Comparison of ENCODE assay signal across 12 cellular contexts in the genomic region with DNA sequence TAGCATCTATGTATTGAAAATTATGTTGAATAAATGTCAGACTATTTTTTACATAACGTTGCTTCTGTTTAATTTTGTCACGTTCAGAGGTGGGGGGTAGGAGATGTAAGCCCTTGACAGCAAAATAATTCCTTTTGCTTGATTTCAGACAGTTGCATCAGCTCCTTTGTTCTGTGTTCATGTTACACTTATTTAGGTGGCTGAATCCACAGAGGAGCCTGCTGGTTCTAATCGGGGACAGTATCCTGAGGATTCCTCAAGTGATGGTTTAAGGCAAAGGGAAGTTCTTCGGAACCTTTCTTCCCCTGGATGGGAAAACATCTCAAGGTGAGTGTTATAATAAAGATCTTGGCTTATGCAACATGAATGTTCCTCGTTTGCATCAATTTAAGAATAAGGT.
DNase-seq lines count a peak whose midpoint lies in the region; ATAC-seq and TF ChIP-seq lines count a peak whose summit lies in the region.
"Had no signal": no experiment of that assay in that cellular context is flagged by ENCODE, and none has a peak within 500 bp of the region (broad histone marks: within the 10 kb centered on the region; RNA-seq: fewer than 3 reads in every experiment).

No MANE protein-coding gene starts in this region.

- CTCF ChIA-PET in activated naive CD4-positive, alpha-beta T cell treated with anti-CD3 and anti-CD28 coated beads, Interleukin-2, amount 10 ng/mL, durations not matched to agents 7 days and 5 days (lab: Charles Lee), result interaction anchor here (0.9 to 1.2 kb wide), 2 partner anchors 14 to 68 kb away, joined by 3 read pairs; no protein-coding TSS in a partner anchor

- no peaks in the 10 kb centered on the region for H3K9me2 ChIP-seq in OCI-LY1 (ENCODE audit: low read depth, low read length)

- peaks cover 81% of the 10 kb centered on the region for H3K4me1 ChIP-seq in OCI-LY1 (ENCODE audit: insufficient read depth, low read length, severe bottlenecking)
- H3K4me1 ChIP-seq: colonic mucosa had no signal

- peaks cover 68% of the 10 kb centered on the region for H3K4me1 Mint-ChIP-seq in activated naive CD4-positive, alpha-beta T cell treated with anti-CD3 and anti-CD28 coated beads, Interleukin-2, amount 10 ng/mL, durations not matched to agents 7 days and 5 days
- peaks cover 76% of the 10 kb centered on the region for H3K4me1 Mint-ChIP-seq in stimulated activated effector memory CD8-positive, alpha-beta T cell treated with anti-CD3 and anti-CD28 coated beads, Interleukin-12 subunit alpha, Interleukin-12 subunit beta, amount 100 ng/mL, for 72 hours

- ATAC-seq in stimulated activated effector memory CD8-positive, alpha-beta T cell treated with anti-CD3 and anti-CD28 coated beads, Interleukin-12 subunit alpha, Interleukin-12 subunit beta, amount 100 ng/mL, for 72 hours, result no peak
- ATAC-seq: heart right ventricle had no signal

- DNase-seq in activated naive CD4-positive, alpha-beta T cell treated with anti-CD3 and anti-CD28 coated beads, Interleukin-2, amount 10 ng/mL, durations not matched to agents 7 days and 5 days, result no peak
- no peak for DNase-seq in activated naive CD4-positive, alpha-beta T cell treated with anti-CD3 and anti-CD28 coated beads, Interleukin-2, amount 50 U/mL, for 16 hours
- DNase-seq in choroid plexus epithelial cell (ENCODE audit: low read depth) (no peak), OCI-M2 (lab: John Stamatoyannopoulos, UW; ENCODE audit: unreplicated experiment) (no peak), NCI-H2171 (lab: John Stamatoyannopoulos, UW) (no peak), AG20443 (ENCODE audit: low spot score) (no peak)
- DNase-seq in stimulated activated effector memory CD8-positive, alpha-beta T cell treated with anti-CD3 and anti-CD28 coated beads, Interleukin-12 subunit alpha, Interleukin-12 subunit beta, amount 100 ng/mL, for 72 hours (ENCODE audit: low spot score in 2 of 2), result no peak
- DNase-seq: colonic mucosa, heart right ventricle, NCI-H446 had no signal

- peak overlapping the region; percentile 97; the same call in 1 of the 2 replicates for H3K4me2 ChIP-seq in OCI-LY1 (ENCODE audit: low read length)

- H3K4me3 ChIP-seq in OCI-LY1 (ENCODE audit: low read depth, low read length, poor library complexity, severe bottlenecking), result no peak overlapping the region
- peak overlapping the region; percentile 5 for H3K4me3 ChIP-seq in choroid plexus epithelial cell (ENCODE audit: low read depth, low read length)
- H3K4me3 ChIP-seq: colonic mucosa had no signal

- H2AFZ ChIP-seq in OCI-LY1 (ENCODE audit: low read length), result no peak overlapping the region

- no peaks in the 10 kb centered on the region for H4K20me1 ChIP-seq in OCI-LY1 (ENCODE audit: insufficient read depth, low read length)

- no peaks in the 10 kb centered on the region for H3K27me3 ChIP-seq in OCI-LY1 (ENCODE audit: insufficient read depth, low read length)
- H3K27me3 ChIP-seq: colonic mucosa, heart right ventricle had no signal

- H3K4me3 Mint-ChIP-seq in activated naive CD4-positive, alpha-beta T cell treated with anti-CD3 and anti-CD28 coated beads, Interleukin-2, amount 10 ng/mL, durations not matched to agents 7 days and 5 days, result no peak overlapping the region
- peak overlapping the region; percentile 99 for H3K4me3 Mint-ChIP-seq in stimulated activated effector memory CD8-positive, alpha-beta T cell treated with anti-CD3 and anti-CD28 coated beads, Interleukin-12 subunit alpha, Interleukin-12 subunit beta, amount 100 ng/mL, for 72 hours
- H3K4me3 Mint-ChIP-seq: mesothelial cell of epicardium had no signal

- H3K36me3 ChIP-seq in OCI-LY1 (ENCODE audit: insufficient read depth, low read length), result peaks cover 88% of the 10 kb centered on the region

- peaks cover 35% of the 10 kb centered on the region for H3K79me2 ChIP-seq in OCI-LY1 (ENCODE audit: insufficient read depth, low read length)

- peaks cover 4% of the 10 kb centered on the region for H3K27me3 Mint-ChIP-seq in activated naive CD4-positive, alpha-beta T cell treated with anti-CD3 and anti-CD28 coated beads, Interleukin-2, amount 10 ng/mL, durations not matched to agents 7 days and 5 days

- H3K27ac Mint-ChIP-seq in activated naive CD4-positive, alpha-beta T cell treated with anti-CD3 and anti-CD28 coated beads, Interleukin-2, amount 10 ng/mL, durations not matched to agents 7 days and 5 days, result peak overlapping the region; percentile 75
- H3K27ac Mint-ChIP-seq in stimulated activated effector memory CD8-positive, alpha-beta T cell treated with anti-CD3 and anti-CD28 coated beads, Interleukin-12 subunit alpha, Interleukin-12 subunit beta, amount 100 ng/mL, for 72 hours, result peak overlapping the region; percentile 46
- H3K27ac Mint-ChIP-seq: mesothelial cell of epicardium had no signal

- TF ChIP-seq CTCF in OCI-LY1 (IDR thresholded peaks at IDR 0.05; ENCODE audit: low read length) (no peak), choroid plexus epithelial cell (conservative IDR thresholded peaks at IDR 0.05; ENCODE audit: low read depth, low read length) (no peak)

- no peak overlapping the region for H3K27ac ChIP-seq in OCI-LY1 (ENCODE audit: low read depth, low read length, poor library complexity, severe bottlenecking)
- H3K27ac ChIP-seq: colonic mucosa had no signal

- H3K9me3 Mint-ChIP-seq in activated naive CD4-positive, alpha-beta T cell treated with anti-CD3 and anti-CD28 coated beads, Interleukin-2, amount 10 ng/mL, durations not matched to agents 7 days and 5 days, result no peaks in the 10 kb centered on the region
- H3K9me3 Mint-ChIP-seq in stimulated activated effector memory CD8-positive, alpha-beta T cell treated with anti-CD3 and anti-CD28 coated beads, Interleukin-12 subunit alpha, Interleukin-12 subunit beta, amount 100 ng/mL, for 72 hours, result no peaks in the 10 kb centered on the region
- H3K9me3 Mint-ChIP-seq: mesothelial cell of epicardium had no signal

- no peak overlapping the region for H3K9ac ChIP-seq in OCI-LY1 (ENCODE audit: low read length)

- no peaks in the 10 kb centered on the region for H3F3A ChIP-seq in OCI-LY1 (ENCODE audit: insufficient read depth, low read length)

- H3K36me3 Mint-ChIP-seq in activated naive CD4-positive, alpha-beta T cell treated with anti-CD3 and anti-CD28 coated beads, Interleukin-2, amount 10 ng/mL, durations not matched to agents 7 days and 5 days, result peaks cover 78% of the 10 kb centered on the region
- H3K36me3 Mint-ChIP-seq in stimulated activated effector memory CD8-positive, alpha-beta T cell treated with anti-CD3 and anti-CD28 coated beads, Interleukin-12 subunit alpha, Interleukin-12 subunit beta, amount 100 ng/mL, for 72 hours, result peaks cover 100% of the 10 kb centered on the region

- no peaks in the 10 kb centered on the region for H3K9me3 ChIP-seq in OCI-LY1 (ENCODE audit: low read length)
- H3K9me3 ChIP-seq: colonic mucosa, heart right ventricle had no signal
